ENCODE assay signal across 1 cellular context in genomic region chr4:70838400-70838971, GRCh38.
TF ChIP-seq lines count a peak whose summit lies in the region.

No MANE protein-coding gene starts in this region.

TF ChIP-seq in K562, 482 proteins besides CTCF, POLR2A, EP300 and RAD21 (continued from another document):
- TF ChIP-seq MGA (IDR thresholded peaks at IDR 0.05) (no peak), ZNF277 (CRISPR knock-in tag; IDR thresholded peaks at IDR 0.05; ENCODE audit: borderline replicate concordance) (no peak), ZNF639 (CRISPR knock-in tag; conservative IDR thresholded peaks at IDR 0.05 in 1 of 2, IDR thresholded peaks at IDR 0.05 in 1 of 2) (no peak), GABPB1 (CRISPR knock-in tag; IDR thresholded peaks at IDR 0.05) (no peak), SRSF7 (optimal IDR thresholded peaks at IDR 0.05; ENCODE audit: low read depth, low read length) (no peak), ZNF586 (CRISPR knock-in tag; conservative IDR thresholded peaks at IDR 0.05) (no peak), POLR2AphosphoS5 (IDR thresholded peaks at IDR 0.05; ENCODE audit: control insufficient read depth, insufficient read depth, low read depth, low read length) (no peak), PCBP1 (IDR thresholded peaks at IDR 0.05; ENCODE audit: low read depth, low read length, poor library complexity, severe bottlenecking) (no peak), HOXB6 (CRISPR knock-in tag; IDR thresholded peaks at IDR 0.05; ENCODE audit: borderline replicate concordance) (no peak), ZC3H11A (IDR thresholded peaks at IDR 0.05; ENCODE audit: low read depth, low read length) (no peak), GTF2A2 (tag; IDR thresholded peaks at IDR 0.05) (no peak), EWSR1 (IDR thresholded peaks at IDR 0.05; ENCODE audit: borderline replicate concordance, low read depth, partially characterized antibody) (no peak), CBFA2T3 (IDR thresholded peaks at IDR 0.05) (no peak), ERF (CRISPR knock-in tag; IDR thresholded peaks at IDR 0.05) (0 out of 2 replicates have a peak, but pooled peaks have one; percentile 44), ZNF24 (IDR thresholded peaks at IDR 0.05) (no peak), YBX1 (IDR thresholded peaks at IDR 0.05) (no peak), MYC (IDR thresholded peaks at IDR 0.05; ENCODE audit: low read depth, low read length) (no peak), MYC (CRISPR knock-in tag; IDR thresholded peaks at IDR 0.05; ENCODE audit: borderline replicate concordance, low read depth) (no peak), ESRRA (IDR thresholded peaks at IDR 0.05; ENCODE audit: borderline replicate concordance, low read depth) (peak; percentile 89), CBX1 (IDR thresholded peaks at IDR 0.05; ENCODE audit: low read depth) (no peak), ZNF431 (CRISPR knock-in tag; IDR thresholded peaks at IDR 0.05) (no peak), ZNF239 (CRISPR knock-in tag; IDR thresholded peaks at IDR 0.05) (no peak), HNRNPK (IDR thresholded peaks at IDR 0.05; ENCODE audit: low read depth, low read length, poor library complexity, severe bottlenecking) (no peak), YY1 (IDR thresholded peaks at IDR 0.05; ENCODE audit: borderline replicate concordance in 1 of 3, control insufficient read depth in 1 of 3, extremely low read depth in 1 of 3, insufficient read depth in 3 of 3, insufficient read length in 1 of 3, insufficient replicate concordance in 2 of 3, low read depth in 1 of 3, low read length in 2 of 3) (peak in 1 of 3 experiments; percentile 16), ZFX (CRISPR knock-in tag; IDR thresholded peaks at IDR 0.05) (no peak), EP400 (IDR thresholded peaks at IDR 0.05) (0 out of 2 replicates have a peak, but pooled peaks have one; percentile 1), ZNF280A (IDR thresholded peaks at IDR 0.05; ENCODE audit: low read depth, partially characterized antibody) (no peak)
- TF ChIP-seq, protein P1, sequence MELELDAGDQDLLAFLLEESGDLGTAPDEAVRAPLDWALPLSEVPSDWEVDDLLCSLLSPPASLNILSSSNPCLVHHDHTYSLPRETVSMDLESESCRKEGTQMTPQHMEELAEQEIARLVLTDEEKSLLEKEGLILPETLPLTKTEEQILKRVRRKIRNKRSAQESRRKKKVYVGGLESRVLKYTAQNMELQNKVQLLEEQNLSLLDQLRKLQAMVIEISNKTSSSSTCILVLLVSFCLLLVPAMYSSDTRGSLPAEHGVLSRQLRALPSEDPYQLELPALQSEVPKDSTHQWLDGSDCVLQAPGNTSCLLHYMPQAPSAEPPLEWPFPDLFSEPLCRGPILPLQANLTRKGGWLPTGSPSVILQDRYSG (tag; conservative IDR thresholded peaks at IDR 0.05; ENCODE audit: low read depth), result no peak
- TF ChIP-seq, protein P2, sequence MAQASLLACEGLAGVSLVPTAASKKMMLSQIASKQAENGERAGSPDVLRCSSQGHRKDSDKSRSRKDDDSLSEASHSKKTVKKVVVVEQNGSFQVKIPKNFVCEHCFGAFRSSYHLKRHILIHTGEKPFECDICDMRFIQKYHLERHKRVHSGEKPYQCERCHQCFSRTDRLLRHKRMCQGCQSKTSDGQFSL (CRISPR knock-in tag; IDR thresholded peaks at IDR 0.05), result 0 out of 2 replicates have a peak, but pooled peaks have one; percentile 40
- TF ChIP-seq, protein P2 (tag; IDR thresholded peaks at IDR 0.05), result no peak
